In genomic region chr17:18260332-18261145, GRCh38 we compare ENCODE assay signal across 1 cellular context.
A peak's percentile ranks its signal among the peaks of the same experiment; 100 is the strongest.
TF ChIP-seq lines count a peak whose summit lies in the region.

Gene MIEF2 (plus strand): TSS chr17:18260662. CDS start chr17:18262721, 2,059 bp downstream.

TF ChIP-seq in GM12878, 131 proteins besides CTCF, POLR2A, EP300 and RAD21 (continued from another document and continues in another):
- TF ChIP-seq CUX1 (IDR thresholded peaks at IDR 0.05; ENCODE audit: insufficient replicate concordance, low read depth, low read length) (no peak), JUNB (IDR thresholded peaks at IDR 0.05) (no peak), FOS (IDR thresholded peaks at IDR 0.05; ENCODE audit: borderline replicate concordance, extremely low read depth, insufficient read length) (peak; percentile 46), MEF2A (IDR thresholded peaks at IDR 0.05; ENCODE audit: insufficient read depth, low read depth, low read length) (no peak), PAX8 (IDR thresholded peaks at IDR 0.05) (no peak), ESRRA (IDR thresholded peaks at IDR 0.05; ENCODE audit: low read length) (no peak), SREBF1 (IDR thresholded peaks at IDR 0.05; ENCODE audit: low read length) (no peak), MTA3 (IDR thresholded peaks at IDR 0.05; ENCODE audit: borderline replicate concordance, low read length) (no peak), MYC (IDR thresholded peaks at IDR 0.05; ENCODE audit: insufficient read depth, insufficient read length, insufficient replicate concordance, low read length, severe bottlenecking) (no peak), FOXM1 (IDR thresholded peaks at IDR 0.05; ENCODE audit: low read depth, low read length) (no peak), BMI1 (IDR thresholded peaks at IDR 0.05; ENCODE audit: borderline replicate concordance) (no peak), NFYA (IDR thresholded peaks at IDR 0.05; ENCODE audit: borderline replicate concordance, low read depth, low read length) (peak; percentile 18; the same call in 1 of the 2 replicates), SIN3A (IDR thresholded peaks at IDR 0.05; ENCODE audit: low read depth, low read length) (peak; percentile 56; the same call in 1 of the 2 replicates), STAT1 (conservative IDR thresholded peaks at IDR 0.05) (no peak), RB1 (IDR thresholded peaks at IDR 0.05; ENCODE audit: borderline replicate concordance) (peak; percentile 70; the same call in 1 of the 2 replicates), IRF5 (IDR thresholded peaks at IDR 0.05; ENCODE audit: borderline replicate concordance) (no peak), BRCA1 (IDR thresholded peaks at IDR 0.05; ENCODE audit: low read depth, low read length) (no peak), GATAD2B (conservative IDR thresholded peaks at IDR 0.05; ENCODE audit: low read depth) (0 out of 2 replicates have a peak, but pooled peaks have one; percentile 53), PRDM15 (CRISPR knock-in tag; IDR thresholded peaks at IDR 0.05) (no peak), ZSCAN29 (IDR thresholded peaks at IDR 0.05) (no peak), JUND (IDR thresholded peaks at IDR 0.05; ENCODE audit: low read depth, low read length) (0 out of 2 replicates have a peak, but pooled peaks have one; percentile 30), ZNF24 (IDR thresholded peaks at IDR 0.05) (no peak), SUPT20H (IDR thresholded peaks at IDR 0.05; ENCODE audit: borderline replicate concordance, control insufficient read depth, low read depth, low read length) (no peak), BACH1 (IDR thresholded peaks at IDR 0.05; ENCODE audit: borderline replicate concordance) (no peak), YBX1 (IDR thresholded peaks at IDR 0.05) (no peak), WRNIP1 (IDR thresholded peaks at IDR 0.05; ENCODE audit: borderline replicate concordance, low read depth, low read length) (no peak), TCF12 (IDR thresholded peaks at IDR 0.05; ENCODE audit: low read depth, low read length) (no peak), IKZF1 (conservative IDR thresholded peaks at IDR 0.05) (peak; percentile 65), POLR2AphosphoS2 (IDR thresholded peaks at IDR 0.05; ENCODE audit: low read depth, low read length) (no peak), SIX5 (IDR thresholded peaks at IDR 0.05; ENCODE audit: low read depth, low read length, severe bottlenecking) (no peak), ELK1 (IDR thresholded peaks at IDR 0.05; ENCODE audit: low read depth, low read length) (no peak), MAX (IDR thresholded peaks at IDR 0.05; ENCODE audit: low read depth, low read length) (peak; percentile 41), CBX5 (IDR thresholded peaks at IDR 0.05; ENCODE audit: low read depth) (no peak), CBX3 (IDR thresholded peaks at IDR 0.05; ENCODE audit: borderline replicate concordance, low read depth) (no peak), ZNF274 (IDR thresholded peaks at IDR 0.05; ENCODE audit: insufficient read depth, insufficient read length) (no peak), SREBF2 (IDR thresholded peaks at IDR 0.05; ENCODE audit: low read length) (no peak), KAT2A (conservative IDR thresholded peaks at IDR 0.05; ENCODE audit: control insufficient read depth, low read depth, low read length) (no peak), ZZZ3 (IDR thresholded peaks at IDR 0.05; ENCODE audit: control insufficient read depth, insufficient read length, low read depth) (no peak), GABPA (IDR thresholded peaks at IDR 0.05; ENCODE audit: low read depth) (no peak), CHD2 (IDR thresholded peaks at IDR 0.05; ENCODE audit: borderline replicate concordance, low read depth, low read length) (peak; percentile 89; the same call in 1 of the 2 replicates), EZH2 (IDR thresholded peaks at IDR 0.05; ENCODE audit: borderline replicate concordance, control insufficient read depth, low read depth, low read length) (no peak), CREM (IDR thresholded peaks at IDR 0.05; ENCODE audit: low read depth) (no peak; the same call in 1 of the 2 replicates), HCFC1 (IDR thresholded peaks at IDR 0.05; ENCODE audit: low read length) (peak; percentile 19; the same call in 1 of the 2 replicates)
- TF ChIP-seq, protein P1, sequence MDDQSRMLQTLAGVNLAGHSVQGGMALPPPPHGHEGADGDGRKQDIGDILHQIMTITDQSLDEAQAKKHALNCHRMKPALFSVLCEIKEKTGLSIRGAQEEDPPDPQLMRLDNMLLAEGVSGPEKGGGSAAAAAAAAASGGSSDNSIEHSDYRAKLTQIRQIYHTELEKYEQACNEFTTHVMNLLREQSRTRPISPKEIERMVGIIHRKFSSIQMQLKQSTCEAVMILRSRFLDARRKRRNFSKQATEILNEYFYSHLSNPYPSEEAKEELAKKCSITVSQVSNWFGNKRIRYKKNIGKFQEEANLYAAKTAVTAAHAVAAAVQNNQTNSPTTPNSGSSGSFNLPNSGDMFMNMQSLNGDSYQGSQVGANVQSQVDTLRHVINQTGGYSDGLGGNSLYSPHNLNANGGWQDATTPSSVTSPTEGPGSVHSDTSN (IDR thresholded peaks at IDR 0.05; ENCODE audit: insufficient replicate concordance, low read depth, low read length): peak; percentile 97
- TF ChIP-seq, protein P2, sequence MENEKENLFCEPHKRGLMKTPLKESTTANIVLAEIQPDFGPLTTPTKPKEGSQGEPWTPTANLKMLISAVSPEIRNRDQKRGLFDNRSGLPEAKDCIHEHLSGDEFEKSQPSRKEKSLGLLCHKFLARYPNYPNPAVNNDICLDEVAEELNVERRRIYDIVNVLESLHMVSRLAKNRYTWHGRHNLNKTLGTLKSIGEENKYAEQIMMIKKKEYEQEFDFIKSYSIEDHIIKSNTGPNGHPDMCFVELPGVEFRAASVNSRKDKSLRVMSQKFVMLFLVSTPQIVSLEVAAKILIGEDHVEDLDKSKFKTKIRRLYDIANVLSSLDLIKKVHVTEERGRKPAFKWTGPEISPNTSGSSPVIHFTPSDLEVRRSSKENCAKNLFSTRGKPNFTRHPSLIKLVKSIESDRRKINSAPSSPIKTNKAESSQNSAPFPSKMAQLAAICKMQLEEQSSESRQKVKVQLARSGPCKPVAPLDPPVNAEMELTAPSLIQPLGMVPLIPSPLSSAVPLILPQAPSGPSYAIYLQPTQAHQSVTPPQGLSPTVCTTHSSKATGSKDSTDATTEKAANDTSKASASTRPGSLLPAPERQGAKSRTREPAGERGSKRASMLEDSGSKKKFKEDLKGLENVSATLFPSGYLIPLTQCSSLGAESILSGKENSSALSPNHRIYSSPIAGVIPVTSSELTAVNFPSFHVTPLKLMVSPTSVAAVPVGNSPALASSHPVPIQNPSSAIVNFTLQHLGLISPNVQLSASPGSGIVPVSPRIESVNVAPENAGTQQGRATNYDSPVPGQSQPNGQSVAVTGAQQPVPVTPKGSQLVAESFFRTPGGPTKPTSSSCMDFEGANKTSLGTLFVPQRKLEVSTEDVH (IDR thresholded peaks at IDR 0.05; ENCODE audit: low read depth, partially characterized antibody): no peak
- TF ChIP-seq, protein P3, sequence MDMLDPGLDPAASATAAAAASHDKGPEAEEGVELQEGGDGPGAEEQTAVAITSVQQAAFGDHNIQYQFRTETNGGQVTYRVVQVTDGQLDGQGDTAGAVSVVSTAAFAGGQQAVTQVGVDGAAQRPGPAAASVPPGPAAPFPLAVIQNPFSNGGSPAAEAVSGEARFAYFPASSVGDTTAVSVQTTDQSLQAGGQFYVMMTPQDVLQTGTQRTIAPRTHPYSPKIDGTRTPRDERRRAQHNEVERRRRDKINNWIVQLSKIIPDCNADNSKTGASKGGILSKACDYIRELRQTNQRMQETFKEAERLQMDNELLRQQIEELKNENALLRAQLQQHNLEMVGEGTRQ (IDR thresholded peaks at IDR 0.05; ENCODE audit: borderline replicate concordance, low read depth, low read length): no peak; the same call in 1 of the 2 replicates
